ENCODE assay signal across 9 cellular contexts in the genomic region with DNA sequence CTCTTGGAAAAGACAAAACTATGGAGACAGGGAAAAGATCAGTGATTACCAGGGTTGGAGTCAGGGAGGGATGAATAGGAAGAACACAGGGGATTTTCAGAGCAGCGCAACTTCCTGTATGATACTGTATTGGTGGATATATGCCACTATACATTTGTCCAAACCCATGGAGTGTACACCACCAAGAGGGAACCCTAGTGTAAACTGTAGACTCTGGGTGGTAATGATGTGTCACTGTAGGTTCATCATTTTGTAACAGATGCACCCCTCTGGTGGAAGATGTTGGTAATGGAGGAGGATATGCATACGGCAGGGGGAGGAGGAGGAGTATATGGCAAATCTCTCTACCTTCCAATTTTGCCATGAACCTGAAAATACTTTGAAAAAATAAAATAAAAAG.
A peak's percentile ranks its signal among the peaks of the same experiment; 100 is the strongest.
DNase-seq lines count a peak whose midpoint lies in the region; ATAC-seq, FAIRE-seq and TF ChIP-seq lines count a peak whose summit lies in the region.
"Had no signal": no experiment of that assay in that cellular context is flagged by ENCODE, and none has a peak within 500 bp of the region (broad histone marks: within the 10 kb centered on the region; RNA-seq: fewer than 3 reads in every experiment).

No MANE protein-coding gene starts in this region.

- in situ Hi-C loops in Panc1 (cut with HindIII; ENCODE audit: low pct_unique_long_range_greater_than_20kb, low sequenced_read_pairs): no loop called here

- H3K79me2 ChIP-seq in hepatocyte: no peaks in the 10 kb centered on the region

- H3K36me3 ChIP-seq in Panc1 (ENCODE audit: control insufficient read depth, insufficient read depth, low read length) (no peaks in the 10 kb centered on the region), hepatocyte (replicated peaks; ENCODE audit: insufficient read depth, low read depth) (no peaks in the 10 kb centered on the region), pancreas (no peaks in the 10 kb centered on the region)
- H3K36me3 ChIP-seq: BLaER1 had no signal

- no peaks in the 10 kb centered on the region for H4K20me1 ChIP-seq in hepatocyte (ENCODE audit: insufficient read depth, poor library complexity, severe bottlenecking)
- H4K20me1 ChIP-seq: BLaER1 had no signal

- H2AFZ ChIP-seq in hepatocyte: no peak overlapping the region

- H3K9me2 ChIP-seq in hepatocyte (replicated peaks; ENCODE audit: insufficient read depth): no peaks in the 10 kb centered on the region

- H3K4me1 ChIP-seq in Panc1 (ENCODE audit: control insufficient read depth, insufficient read depth, low read length): no peaks in the 10 kb centered on the region
- no peaks in the 10 kb centered on the region for H3K4me1 ChIP-seq in hepatocyte (ENCODE audit: insufficient read depth)
- H3K4me1 ChIP-seq in pancreas: no peaks in the 10 kb centered on the region

- TF ChIP-seq CTCF in Panc1 (IDR thresholded peaks at IDR 0.05) (peak; percentile 15; the same call in 1 of the 2 replicates), hepatocyte (IDR thresholded peaks at IDR 0.05; ENCODE audit: poor library complexity) (no peak), pancreas (IDR thresholded peaks at IDR 0.05) (no peak)

- DNase-seq in NCI-H1417 (lab: John Stamatoyannopoulos, UW) (peak in 2 of 3 experiments; percentile 3 to 5), NCI-H1417 treated with DMSO at 0.1 percent for 48 hours (lab: John Stamatoyannopoulos, UW) (no peak), Panc1 (ENCODE audit: low read depth, low spot score) (no peak), hepatocyte (ENCODE audit: low spot score) (peak; percentile 9), pancreas (no peak), OCI-M2 (lab: John Stamatoyannopoulos, UW; ENCODE audit: unreplicated experiment) (no peak)
- no peak for DNase-seq in stimulated activated CD4-positive, alpha-beta T cell treated with anti-CD3 and anti-CD28 coated beads, Interleukin-2, amount 100 ng/mL, for 24 hours

- no peaks in the 10 kb centered on the region for H3K27me3 ChIP-seq in Panc1 (ENCODE audit: control insufficient read depth, insufficient read depth, low read length)
- H3K27me3 ChIP-seq in hepatocyte: no peaks in the 10 kb centered on the region
- no peaks in the 10 kb centered on the region for H3K27me3 ChIP-seq in pancreas
- H3K27me3 ChIP-seq: BLaER1 had no signal

- no peak overlapping the region for H3K4me2 ChIP-seq in hepatocyte
- H3K4me2 ChIP-seq: BLaER1 had no signal

- CTCF ChIA-PET in Panc1 (lab: Charles Lee): no interaction called here

- POLR2A ChIA-PET in Panc1 (lab: Charles Lee): no interaction called here

- ATAC-seq in HG02571 (IDR thresholded peaks at IDR 0.05; ENCODE audit: unreplicated experiment): peak; percentile 40
- no peak for ATAC-seq in Panc1
- ATAC-seq in pancreas: no peak

- intact Hi-C loops in Panc1 (cut with micrococcal nuclease; ENCODE audit: unreplicated experiment) (no loop called here), pancreas (cut with DNase I) (no loop called here)

- H3K9me3 ChIP-seq in Panc1 (ENCODE audit: control insufficient read depth, insufficient read depth, low read depth, low read length) (no peaks in the 10 kb centered on the region), hepatocyte (ENCODE audit: low read depth) (no peaks in the 10 kb centered on the region), pancreas (no peaks in the 10 kb centered on the region)
- H3K9me3 ChIP-seq: BLaER1 had no signal

- H3K27ac ChIP-seq in Panc1 (ENCODE audit: low read length) (no peak overlapping the region), hepatocyte (no peak overlapping the region), pancreas (no peak overlapping the region)
- H3K27ac ChIP-seq: BLaER1 had no signal

- no TSS peak for BruUV-seq in Panc1 (replicated peaks; lab: Mats Ljungman, UMichigan)

- H3K4me3 ChIP-seq in Panc1 (ENCODE audit: low read depth in 2 of 2, low read length in 2 of 2) (no peak overlapping the region), hepatocyte (no peak overlapping the region), pancreas (no peak overlapping the region)
- H3K4me3 ChIP-seq: BLaER1 had no signal

- WGBS in hepatocyte (ENCODE audit: low lambda C conversion rate, missing lambda C conversion rate): 84% methylated on average over 2 of the region's 2 CpGs
- 76 to 89% methylated on average over 2 of the region's 2 CpGs for WGBS in pancreas, 2 donors

- no peak for FAIRE-seq in pancreas (lab: Jason Lieb, UNC)

Comparison
In these comparisons a context has a peak if more than half of its experiments do, and no peak if none do; other contexts are left out.
1. DNase-seq: peak in NCI-H1417 (2 of 3) and hepatocyte (single experiment); none in NCI-H1417 treated with DMSO at 0.1 percent for 48 hours (single experiment), Panc1 (single experiment), pancreas (0 of 6), OCI-M2 (single experiment) and stimulated activated CD4-positive, alpha-beta T cell treated with anti-CD3 and anti-CD28 coated beads, Interleukin-2, amount 100 ng/mL, for 24 hours (0 of 2).